1 cellular context compared by ENCODE assay signal in the genomic region with DNA sequence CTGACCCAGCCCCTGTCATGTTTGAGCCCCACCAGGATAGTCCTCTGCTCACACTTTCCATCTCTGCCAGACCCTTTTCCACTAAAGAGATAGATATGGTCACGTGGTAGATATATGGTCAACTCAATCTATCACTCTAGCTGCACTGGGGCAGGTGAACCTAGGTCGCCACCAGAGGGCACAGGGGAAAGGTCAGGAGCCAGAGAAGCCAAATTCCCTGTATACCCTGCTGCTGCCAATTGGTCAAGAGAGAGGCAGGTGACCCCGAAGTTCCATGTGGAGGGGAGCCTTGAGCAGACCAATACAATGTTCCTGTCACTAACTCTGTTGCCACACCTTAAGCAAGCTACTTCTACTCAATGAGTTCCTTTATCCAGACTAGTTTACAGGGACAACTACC.
TF ChIP-seq lines count a peak whose summit lies in the region.

No MANE protein-coding gene starts in this region.

TF ChIP-seq in WTC11, 78 proteins besides CTCF, POLR2A, EP300 and RAD21 (continued from another document):
- TF ChIP-seq, protein P1, sequence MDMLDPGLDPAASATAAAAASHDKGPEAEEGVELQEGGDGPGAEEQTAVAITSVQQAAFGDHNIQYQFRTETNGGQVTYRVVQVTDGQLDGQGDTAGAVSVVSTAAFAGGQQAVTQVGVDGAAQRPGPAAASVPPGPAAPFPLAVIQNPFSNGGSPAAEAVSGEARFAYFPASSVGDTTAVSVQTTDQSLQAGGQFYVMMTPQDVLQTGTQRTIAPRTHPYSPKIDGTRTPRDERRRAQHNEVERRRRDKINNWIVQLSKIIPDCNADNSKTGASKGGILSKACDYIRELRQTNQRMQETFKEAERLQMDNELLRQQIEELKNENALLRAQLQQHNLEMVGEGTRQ (CRISPR knock-in tag; IDR thresholded peaks at IDR 0.05) = peak; percentile 49; the same call in 1 of the 2 replicates
- TF ChIP-seq, protein P2, sequence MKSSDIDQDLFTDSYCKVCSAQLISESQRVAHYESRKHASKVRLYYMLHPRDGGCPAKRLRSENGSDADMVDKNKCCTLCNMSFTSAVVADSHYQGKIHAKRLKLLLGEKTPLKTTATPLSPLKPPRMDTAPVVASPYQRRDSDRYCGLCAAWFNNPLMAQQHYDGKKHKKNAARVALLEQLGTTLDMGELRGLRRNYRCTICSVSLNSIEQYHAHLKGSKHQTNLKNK (CRISPR knock-in tag; IDR thresholded peaks at IDR 0.05) = no peak
- no peak for TF ChIP-seq ZNF232 (CRISPR knock-in tag; IDR thresholded peaks at IDR 0.05)
- no peak for TF ChIP-seq ESRRA (CRISPR knock-in tag; IDR thresholded peaks at IDR 0.05; ENCODE audit: borderline replicate concordance)
- TF ChIP-seq JUN (CRISPR knock-in tag; IDR thresholded peaks at IDR 0.05) = no peak
- TF ChIP-seq NFYB (CRISPR knock-in tag; conservative IDR thresholded peaks at IDR 0.05; ENCODE audit: low read depth) = peak; percentile 29; the same call in 1 of the 2 replicates
- no peak for TF ChIP-seq CDX4 (CRISPR knock-in tag; IDR thresholded peaks at IDR 0.05; ENCODE audit: borderline replicate concordance)
TF ChIP-seq in WTC11: peak in this region for 2.
